8 cellular contexts compared by ENCODE assay signal in genomic region chr6:33091957-33092356, GRCh38. TPM values are rescaled to one million over a fixed set of nuclear protein-coding genes. Genes with fewer than 3 reads are reported as not detected.
A peak's percentile ranks its signal among the peaks of the same experiment; 100 is the strongest.
DNase-seq lines count a peak whose midpoint lies in the region; ATAC-seq and TF ChIP-seq lines count a peak whose summit lies in the region.

No MANE protein-coding gene starts in this region.

- no peak overlapping the region for H3K27ac ChIP-seq in adrenal gland
- no peak overlapping the region for H3K27ac ChIP-seq in upper lobe of left lung

- H3K27me3 ChIP-seq in adrenal gland: no peaks in the 10 kb centered on the region
- no peaks in the 10 kb centered on the region for H3K27me3 ChIP-seq in upper lobe of left lung

- DNase-seq in T follicular helper cell (ENCODE audit: low read depth): peak; percentile 37
- DNase-seq in adrenal gland: peak in 3 of 7 donors; percentile 22 to 71 (median 61)
- peak; percentile 20 to 28 for DNase-seq in lung microvascular endothelial cell (ENCODE audit: low read depth in 2 of 2)
- peak in 1 of 2 donors; percentile 55 for DNase-seq in upper lobe of left lung
- no peak for DNase-seq in middle frontal gyrus (ENCODE audit: extremely low spot score, low spot score)

- no peak for TF ChIP-seq EP300 in upper lobe of left lung (IDR thresholded peaks at IDR 0.05)

- TF ChIP-seq POLR2A in adrenal gland (IDR thresholded peaks at IDR 0.05) (no peak), upper lobe of left lung (IDR thresholded peaks at IDR 0.05) (no peak)

- 36 to 45% (median 42%) methylated on average over 7 to 9 of the region's 9 CpGs for WGBS in adrenal gland, 4 donors
- 37 to 39% methylated on average over 8 to 9 of the region's 9 CpGs for WGBS in upper lobe of left lung, 2 donors

- ATAC-seq in upper lobe of left lung (ENCODE audit: low FRiP score in 2 of 2) (peak; percentile 73 to 82), HG02970 (IDR thresholded peaks at IDR 0.05; ENCODE audit: low FRiP score, unreplicated experiment) (no peak), GM21786 (IDR thresholded peaks at IDR 0.05; ENCODE audit: unreplicated experiment) (no peak)

- H3K4me1 ChIP-seq in adrenal gland (replicated peaks in 1 of 2) (no peaks in the 10 kb centered on the region), upper lobe of left lung (no peaks in the 10 kb centered on the region)

- H3K36me3 ChIP-seq in adrenal gland (replicated peaks in 1 of 2) (no peaks in the 10 kb centered on the region), upper lobe of left lung (peaks cover 0 to 10% (median 4%) of the 10 kb centered on the region in 4 donors)

- TF ChIP-seq CTCF in GM12875 (IDR thresholded peaks at IDR 0.05; ENCODE audit: borderline replicate concordance, insufficient read depth, low read depth, low read length): peak; percentile 89
- TF ChIP-seq CTCF in adrenal gland (IDR thresholded peaks at IDR 0.05): peak; percentile 10 to 64 (median 40)
- peak; percentile 41 to 77 (median 65) for TF ChIP-seq CTCF in upper lobe of left lung (IDR thresholded peaks at IDR 0.05)

- H3K9me3 ChIP-seq in adrenal gland (replicated peaks in 1 of 3) (no peaks in the 10 kb centered on the region), upper lobe of left lung (no peaks in the 10 kb centered on the region)

- intact Hi-C loops in adrenal gland (cut with DNase I): no loop called here

- H3K4me3 ChIP-seq in GM12875 (ENCODE audit: low read depth, low read length): no peak overlapping the region
- no peak overlapping the region for H3K4me3 ChIP-seq in adrenal gland
- no peak overlapping the region for H3K4me3 ChIP-seq in upper lobe of left lung

RNA-seq across cellular contexts. Expression of gene HLA-DPB1, which starts 16.2 kb away (rescaled TPM):
- total RNA-seq in adrenal gland (100 to 1,000 TPM in 6 of 8 donors, 10 to 100 TPM in 2; 58.1 to 521 (median 259) TPM), lung microvascular endothelial cell (7.3 and 12.2 TPM in 2 replicates), upper lobe of left lung (100 to 1,000 TPM; 194 to 697 (median 373) TPM)
- 10 to 100 TPM; 39.9 to 56.4 (median 50.8) TPM for polyA plus RNA-seq in adrenal gland

RNA-seq across cellular contexts. Expression of gene HLA-DPA1, which starts 18.5 kb away (rescaled TPM):
- total RNA-seq in adrenal gland (100 to 1,000 TPM in 6 of 8 donors, 10 to 100 TPM in 2; 69.6 to 625 (median 207) TPM), lung microvascular endothelial cell (3.0 and 10.5 TPM in 2 replicates), upper lobe of left lung (100 to 1,000 TPM; 109 to 674 (median 399) TPM)
- 100 to 1,000 TPM in 1 of 3 donors, 10 to 100 TPM in 2; 29.2 to 219 (median 31.0) TPM for polyA plus RNA-seq in adrenal gland

Comparison
In these comparisons a context has a peak if more than half of its experiments do, and no peak if none do; other contexts are left out.
1. ATAC-seq: peak in upper lobe of left lung (2 of 2); none in HG02970 (single experiment) and GM21786 (single experiment).
2. Peak in every context shown above with its lines, with median percentiles within 50 percentile points of each other: CTCF ChIP-seq.